Comparison of ENCODE assay signal across 8 cellular contexts in genomic region chr17:48555616-48556533, GRCh38. TPM values are rescaled to one million over a fixed set of nuclear protein-coding genes. Genes with fewer than 3 reads are reported as not detected.
DNase-seq lines count a peak whose midpoint lies in the region; ATAC-seq and TF ChIP-seq lines count a peak whose summit lies in the region.

No MANE protein-coding gene starts in this region.

- peak overlapping the region; percentile 90 for H3K9ac ChIP-seq in skeletal muscle satellite cell (ENCODE audit: low read depth, low read length)

- H3K4me3 ChIP-seq in HAP-1: peak overlapping the region; percentile 8; the same call in 1 of the 2 replicates
- H3K4me3 ChIP-seq in fibroblast of villous mesenchyme (ENCODE audit: low read depth, low read length): peak overlapping the region; percentile 41
- peak overlapping the region; percentile 66 for H3K4me3 ChIP-seq in skeletal muscle satellite cell (ENCODE audit: low read length)

- no peaks in the 10 kb centered on the region for H3K36me3 ChIP-seq in HAP-1 (replicated peaks)
- peaks cover 10% of the 10 kb centered on the region for H3K36me3 ChIP-seq in skeletal muscle satellite cell (ENCODE audit: insufficient read depth, low read length)

- ATAC-seq in SK-N-SH treated with all-trans-retinoic acid at 6 μM for 48 hours (peak; percentile 15; the same call in 2 of the 3 replicates), HG03439 (IDR thresholded peaks at IDR 0.05; ENCODE audit: unreplicated experiment) (no peak)

- DNase-seq in HAP-1 (ENCODE audit: low spot score in 2 of 2) (peak; percentile 28 to 63), fibroblast of villous mesenchyme (ENCODE audit: low read depth) (no peak), foreskin melanocyte (no peak), DMS 273 (lab: John Stamatoyannopoulos, UW; ENCODE audit: unreplicated experiment) (no peak)
- DNase-seq in stimulated activated naive CD4-positive, alpha-beta T cell treated with Interleukin-2 at 50 U/mL for 16 hours (lab: John Stamatoyannopoulos, UW): no peak

- no peak for TF ChIP-seq CTCF in fibroblast of villous mesenchyme (IDR thresholded peaks at IDR 0.05; ENCODE audit: insufficient read depth, low read depth, low read length)

- peak overlapping the region; percentile 93 for H3K4me2 ChIP-seq in skeletal muscle satellite cell (ENCODE audit: low read length)

- H3K27me3 ChIP-seq in HAP-1 (ENCODE audit: low read depth) (no peaks in the 10 kb centered on the region), skeletal muscle satellite cell (ENCODE audit: control insufficient read depth, insufficient read depth, low read length) (no peaks in the 10 kb centered on the region)

- in situ Hi-C loops in HAP-1 (cut with MboI; ENCODE audit: low sequenced_read_pairs): no loop called here

- H3K9me3 ChIP-seq in HAP-1 (no peaks in the 10 kb centered on the region), skeletal muscle satellite cell (replicated peaks; ENCODE audit: low read length) (no peaks in the 10 kb centered on the region)

- peaks cover 16% of the 10 kb centered on the region for H3K4me1 ChIP-seq in HAP-1
- peaks cover 50% of the 10 kb centered on the region for H3K4me1 ChIP-seq in skeletal muscle satellite cell (ENCODE audit: control insufficient read depth, insufficient read depth, low read length)

TF ChIP-seq in SK-N-SH treated with all-trans-retinoic acid at 6 μM for 48 hours, 23 proteins besides CTCF, POLR2A, EP300 and RAD21:
- TF ChIP-seq ISL1 (CRISPR knock-in tag; IDR thresholded peaks at IDR 0.05) (no peak), PPARA (CRISPR knock-in tag; IDR thresholded peaks at IDR 0.05; ENCODE audit: borderline replicate concordance) (no peak), OSR1 (CRISPR knock-in tag; IDR thresholded peaks at IDR 0.05) (no peak), TCF4 (CRISPR knock-in tag; IDR thresholded peaks at IDR 0.05; ENCODE audit: borderline replicate concordance) (no peak), TSHZ2 (CRISPR knock-in tag; IDR thresholded peaks at IDR 0.05) (no peak), ZNF70 (CRISPR knock-in tag; IDR thresholded peaks at IDR 0.05) (no peak), POU6F1 (CRISPR knock-in tag; IDR thresholded peaks at IDR 0.05; ENCODE audit: borderline replicate concordance, low read depth) (no peak), ZNF565 (CRISPR knock-in tag; conservative IDR thresholded peaks at IDR 0.05; ENCODE audit: low read depth) (no peak), ESRRG (CRISPR knock-in tag; IDR thresholded peaks at IDR 0.05) (no peak), BACH2 (CRISPR knock-in tag; IDR thresholded peaks at IDR 0.05; ENCODE audit: borderline replicate concordance) (no peak), CSRNP3 (CRISPR knock-in tag; IDR thresholded peaks at IDR 0.05) (no peak), SNAI2 (CRISPR knock-in tag; IDR thresholded peaks at IDR 0.05) (no peak), RARB (CRISPR knock-in tag; IDR thresholded peaks at IDR 0.05) (no peak), ZFP3 (CRISPR knock-in tag; IDR thresholded peaks at IDR 0.05) (no peak), ZFP30 (CRISPR knock-in tag; IDR thresholded peaks at IDR 0.05) (no peak), ZNF8 (CRISPR knock-in tag; IDR thresholded peaks at IDR 0.05) (no peak), ARNTL (CRISPR knock-in tag; IDR thresholded peaks at IDR 0.05; ENCODE audit: borderline replicate concordance, low read depth) (no peak), ZC3H10 (CRISPR knock-in tag; IDR thresholded peaks at IDR 0.05) (no peak), PATZ1 (CRISPR knock-in tag; IDR thresholded peaks at IDR 0.05; ENCODE audit: borderline replicate concordance) (no peak)

RNA-seq across cellular contexts. Expression of gene HOXB2, which starts 11.0 kb away (rescaled TPM):
- total RNA-seq in fibroblast of villous mesenchyme: 4.3 and 4.5 TPM in 2 replicates
- 4.6 and 5.9 TPM in 2 replicates for total RNA-seq in skeletal muscle satellite cell (2012; rRNA removed)

RNA-seq across cellular contexts. Expression of gene HOXB4, which starts 22.3 kb away (rescaled TPM):
- total RNA-seq in fibroblast of villous mesenchyme: 1.7 and 1.9 TPM in 2 replicates
- 1.3 and 1.7 TPM in 2 replicates for total RNA-seq in skeletal muscle satellite cell (2012; rRNA removed)

RNA-seq across cellular contexts. Expression of gene HOXB1, which starts 25.1 kb away (rescaled TPM):
- total RNA-seq in fibroblast of villous mesenchyme: not detected in 2 replicates
- not detected in 2 replicates for total RNA-seq in skeletal muscle satellite cell (2012; rRNA removed)

RNA-seq across cellular contexts. Expression of gene HOXB3, which starts 34.2 kb away (rescaled TPM):
- 4.3 and 7.1 TPM in 2 replicates for total RNA-seq in fibroblast of villous mesenchyme
- 1.1 and 6.3 TPM in 2 replicates for total RNA-seq in skeletal muscle satellite cell (2012; rRNA removed)

RNA-seq across cellular contexts. Expression of gene HOXB5, which starts 37.7 kb away (rescaled TPM):
- 0.32 and 0.43 TPM in 2 replicates for total RNA-seq in fibroblast of villous mesenchyme
- under 0.01 TPM in 2 replicates for total RNA-seq in skeletal muscle satellite cell (2012; rRNA removed)

Comparison
In these comparisons a context has a peak if more than half of its experiments do, and no peak if none do; other contexts are left out.
1. DNase-seq: peak in HAP-1 (2 of 2); none in fibroblast of villous mesenchyme (single experiment), foreskin melanocyte (single experiment), stimulated activated naive CD4-positive, alpha-beta T cell treated with Interleukin-2 at 50 U/mL for 16 hours (single experiment) and DMS 273 (single experiment).
2. H3K4me3 ChIP-seq: peak in every context shown above with its lines; median percentile 66 in skeletal muscle satellite cell; 41 in fibroblast of villous mesenchyme; 8 in HAP-1.